17 cellular contexts compared by ENCODE assay signal in genomic region chr14:42475289-42475688, GRCh38.
DNase-seq lines count a peak whose midpoint lies in the region; ATAC-seq, FAIRE-seq and TF ChIP-seq lines count a peak whose summit lies in the region.
"Had no signal": no experiment of that assay in that cellular context is flagged by ENCODE, and none has a peak within 500 bp of the region (broad histone marks: within the 10 kb centered on the region; RNA-seq: fewer than 3 reads in every experiment).

No MANE protein-coding gene starts in this region.

- H3K79me2 ChIP-seq in H1 (ENCODE audit: control insufficient read depth in 1 of 2, insufficient read depth in 2 of 2, low read length in 2 of 2), result no peaks in the 10 kb centered on the region

- H2BK5ac ChIP-seq in H1 (ENCODE audit: low read depth, low read length), result no peak overlapping the region

- no peak overlapping the region for H4K91ac ChIP-seq in H1 (replicated peaks; ENCODE audit: insufficient read length, low read length)

- TF ChIP-seq POLR2A in H1 (IDR thresholded peaks at IDR 0.05; ENCODE audit: control extremely low read depth in 1 of 2, low read depth in 2 of 2, low read length in 2 of 2), result no peak

- H2BK12ac ChIP-seq in H1 (ENCODE audit: low read depth, low read length), result no peak overlapping the region

- H3K23me2 ChIP-seq in H1 (ENCODE audit: low read depth, low read length), result no peaks in the 10 kb centered on the region

- H3K9ac ChIP-seq in HUES64 (ENCODE audit: low read depth, low read length), result no peak overlapping the region
- H3K9ac ChIP-seq in H1 (replicated peaks in 1 of 4; ENCODE audit: extremely low read depth in 1 of 4, low read depth in 3 of 4, low read length in 3 of 4), result peak overlapping the region in 1 of 4 experiments; percentile 13; a peak in 1 of 7 replicates
- H3K9ac ChIP-seq in iPS-18a (ENCODE audit: low read length), result no peak overlapping the region

- FAIRE-seq in H1 (lab: Jason Lieb, UNC), result no peak
- FAIRE-seq: A549, D721Med, G401.6, GM12891, GM19239 had no signal

- no peaks in the 10 kb centered on the region for H3K27me3 ChIP-seq in HUES64 (ENCODE audit: insufficient read depth, low read length)
- H3K27me3 ChIP-seq in H1 (replicated peaks in 1 of 4; ENCODE audit: control insufficient read depth in 3 of 4, extremely low read depth in 1 of 4, insufficient read depth in 3 of 4, low read length in 3 of 4), result no peaks in the 10 kb centered on the region
- no peaks in the 10 kb centered on the region for H3K27me3 ChIP-seq in iPS-18a (ENCODE audit: control insufficient read depth, insufficient read depth, low read length)
- H3K27me3 ChIP-seq in brain microvascular endothelial cell (replicated peaks), result no peaks in the 10 kb centered on the region

- no peaks in the 10 kb centered on the region for H3K36me3 ChIP-seq in HUES64 (ENCODE audit: insufficient read depth, low read length)
- H3K36me3 ChIP-seq in H1 (ENCODE audit: control insufficient read depth in 2 of 4, insufficient read depth in 4 of 4, low read length in 3 of 4), result no peaks in the 10 kb centered on the region
- H3K36me3 ChIP-seq in iPS-18a (ENCODE audit: control insufficient read depth, low read depth, low read length), result no peaks in the 10 kb centered on the region
- no peaks in the 10 kb centered on the region for H3K36me3 ChIP-seq in brain microvascular endothelial cell (replicated peaks)

- TF ChIP-seq RAD21 in H1 (IDR thresholded peaks at IDR 0.05 in 1 of 2, conservative IDR thresholded peaks at IDR 0.05 in 1 of 2; ENCODE audit: low read depth in 2 of 2, low read length in 2 of 2), result no peak

- no peak overlapping the region for H3K4ac ChIP-seq in H1 (replicated peaks; ENCODE audit: insufficient read length, low read depth, low read length)

- no peak for TF ChIP-seq CTCF in H1 (IDR thresholded peaks at IDR 0.05; ENCODE audit: control extremely low read depth in 1 of 3, insufficient read depth in 1 of 3, low read depth in 1 of 3, low read length in 3 of 3)
- TF ChIP-seq CTCF in brain microvascular endothelial cell (IDR thresholded peaks at IDR 0.05; ENCODE audit: low read depth, low read length, missing control alignments), result no peak

- no peak overlapping the region for H4K5ac ChIP-seq in H1 (ENCODE audit: insufficient read length, low read depth, low read length)

- no peak overlapping the region for H3K18ac ChIP-seq in H1 (ENCODE audit: extremely low read depth, low read length)

- in situ Hi-C loops in brain microvascular endothelial cell (cut with HindIII; ENCODE audit: low pct_ligation_motif_present, low sequenced_read_pairs), result no loop called here

- H3K56ac ChIP-seq in H1 (replicated peaks; ENCODE audit: insufficient read length, low read depth, low read length), result no peak overlapping the region

- H3K4me3 ChIP-seq in HUES64 (ENCODE audit: low read length) (no peak overlapping the region), H1 (ENCODE audit: extremely low read depth in 1 of 4, insufficient read depth in 2 of 4, low read depth in 3 of 4, low read length in 4 of 4) (peak overlapping the region in 1 of 4 experiments; percentile 17; a peak in 1 of 8 replicates), iPS-18a (ENCODE audit: low read length) (peak overlapping the region; percentile 16), brain microvascular endothelial cell (ENCODE audit: low read depth, low read length) (no peak overlapping the region)
- H3K4me3 ChIP-seq: A549 had no signal

- DNase-seq in H1 (ENCODE audit: low read depth in 1 of 2, low spot score in 2 of 2) (peak in 1 of 2 experiments; percentile 54), NK-92 (lab: John Stamatoyannopoulos, UW; ENCODE audit: unreplicated experiment) (no peak), NCI-H1048 (lab: John Stamatoyannopoulos, UW) (no peak), brain microvascular endothelial cell (no peak)
- DNase-seq: CD8-positive, alpha-beta T cell; COR-L47; DMS153; DMS79 treated with DMSO at 0.1 percent for 48 hours; EL had no signal

- H4K20me1 ChIP-seq in H1 (replicated peaks in 1 of 2; ENCODE audit: control insufficient read depth in 1 of 2, insufficient read depth in 2 of 2, low read length in 2 of 2), result no peaks in the 10 kb centered on the region

- no peaks in the 10 kb centered on the region for H3K79me1 ChIP-seq in H1 (ENCODE audit: low read depth, low read length)

- POLR2A ChIA-PET in H1 (lab: Charles Lee; ENCODE audit: partially characterized antibody), result no interaction called here

- H2BK20ac ChIP-seq in H1 (ENCODE audit: low read length), result no peak overlapping the region

- no peak overlapping the region for H2AK5ac ChIP-seq in H1 (ENCODE audit: low read depth, low read length)

- ATAC-seq in GM18517 (IDR thresholded peaks at IDR 0.05; ENCODE audit: unreplicated experiment), result no peak
- ATAC-seq: A549; CD8-positive, alpha-beta T cell had no signal

- no peak overlapping the region for H3K23ac ChIP-seq in H1 (ENCODE audit: insufficient read length)

- WGBS in HUES64, result 69% methylated on average over 6 of the region's 6 CpGs
- 15% methylated on average over 6 of the region's 6 CpGs; no CpG with 5 or more reads in 1 of the 2 experiments for WGBS in H1 (ENCODE audit: extremely low coverage in 1 of 2, insufficient coverage in 1 of 2, insufficient read length in 1 of 2, insufficient replicate concordance in 2 of 2, low coverage in 1 of 2, low lambda C conversion rate in 2 of 2, missing lambda C conversion rate in 1 of 2), 2 experiments

- H4K8ac ChIP-seq in H1 (ENCODE audit: extremely low read depth, insufficient read depth, low read length), result no peak overlapping the region

- H3K9me3 ChIP-seq in HUES64 (ENCODE audit: insufficient read depth, low read depth, low read length) (no peaks in the 10 kb centered on the region), H1 (ENCODE audit: insufficient read depth in 2 of 2, low read depth in 1 of 2, low read length in 1 of 2) (peaks cover 0 to 3% of the 10 kb centered on the region in 2 experiments; a peak in 1 of 4 replicates), iPS-18a (ENCODE audit: control insufficient read depth, low read depth, low read length) (no peaks in the 10 kb centered on the region)
- H3K9me3 ChIP-seq: A549 had no signal

- peak overlapping the region; percentile 4; the same call in 1 of the 2 replicates for H3K27ac ChIP-seq in HUES64 (ENCODE audit: low read depth, low read length)
- no peak overlapping the region for H3K27ac ChIP-seq in H1 (ENCODE audit: low read depth, low read length)
- no peak overlapping the region for H3K27ac ChIP-seq in iPS-18a (ENCODE audit: low read length)
- no peak overlapping the region for H3K27ac ChIP-seq in brain microvascular endothelial cell
- H3K27ac ChIP-seq: A549 had no signal

- H2AFZ ChIP-seq in H1 (ENCODE audit: low read length), result no peak overlapping the region

- CTCF ChIA-PET in H1 (lab: Charles Lee; ENCODE audit: partially characterized antibody), result interaction anchor here (1.2 kb wide), 1 partner anchor 365 kb away, joined by 4 read pairs; no protein-coding TSS in a partner anchor

- peak in 1 of 2 experiments; percentile 82; a peak in 1 of 3 replicates for TF ChIP-seq EP300 in H1 (IDR thresholded peaks at IDR 0.05; ENCODE audit: borderline replicate concordance in 1 of 2, low read depth in 2 of 2, low read length in 2 of 2)

- peaks cover 35% of the 10 kb centered on the region for H3K4me1 ChIP-seq in HUES64 (ENCODE audit: insufficient read depth, low read length)
- peaks cover 0 to 5% (median 3%) of the 10 kb centered on the region in 4 experiments; a peak in 2 of 7 replicates for H3K4me1 ChIP-seq in H1 (replicated peaks in 1 of 4; ENCODE audit: control insufficient read depth in 3 of 4, insufficient read depth in 4 of 4, low read length in 3 of 4)
- H3K4me1 ChIP-seq in iPS-18a (ENCODE audit: control insufficient read depth, low read depth, low read length), result peaks cover 19% of the 10 kb centered on the region
- H3K4me1 ChIP-seq: A549 had no signal

- peak overlapping the region; percentile 23 to 37; a peak in 3 of 4 replicates for H3K4me2 ChIP-seq in H1 (ENCODE audit: insufficient read depth in 1 of 2, low read depth in 2 of 2, low read length in 2 of 2)
- H3K4me2 ChIP-seq: A549 had no signal

- H2BK15ac ChIP-seq in H1 (ENCODE audit: low read length), result no peak overlapping the region

- no peak overlapping the region for H3K14ac ChIP-seq in H1 (ENCODE audit: insufficient read length)

- H2BK120ac ChIP-seq in H1 (replicated peaks; ENCODE audit: low read depth, low read length), result no peak overlapping the region
